ENCODE assay signal across 8 cellular contexts in the genomic region with DNA sequence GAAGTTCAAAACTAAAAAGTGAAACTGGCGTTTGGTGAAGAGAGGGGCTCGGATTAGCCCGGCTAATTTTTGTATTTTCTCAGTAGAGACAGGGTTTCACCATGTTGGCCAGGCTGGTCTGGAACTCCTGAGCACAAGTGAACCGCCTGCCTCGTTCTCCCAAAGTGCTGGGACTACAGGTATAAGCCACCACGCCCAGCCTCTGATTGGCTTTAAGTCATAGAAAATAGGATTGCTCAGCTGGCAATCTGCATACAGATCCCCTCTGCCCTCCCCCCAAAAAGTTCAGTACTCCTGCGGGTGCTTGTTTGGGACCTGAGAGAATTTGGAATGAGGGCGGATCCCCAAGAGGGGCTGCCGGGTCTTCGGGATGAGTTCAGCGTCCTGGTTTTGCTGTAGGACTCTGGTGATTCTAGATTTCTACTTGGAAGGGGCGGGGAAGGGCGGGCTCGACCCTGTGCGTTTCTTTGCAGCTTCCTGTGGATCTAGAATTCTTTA. TPM values are rescaled to one million over a fixed set of nuclear protein-coding genes. Genes with fewer than 3 reads are reported as not detected.
DNase-seq lines count a peak whose midpoint lies in the region; ATAC-seq and TF ChIP-seq lines count a peak whose summit lies in the region.

No MANE protein-coding gene starts in this region.

- TF ChIP-seq POLR2A in prostate gland (IDR thresholded peaks at IDR 0.05), result no peak

- H3K27ac ChIP-seq in OCI-LY3 (ENCODE audit: low read length) (no peak overlapping the region), prostate gland (peak overlapping the region in 1 of 2 donors; percentile 49)

- H3K4me2 ChIP-seq in OCI-LY3 (ENCODE audit: low read length), result peak overlapping the region; percentile 73

- intact Hi-C loops in prostate gland (cut with DNase I), result no loop called here

- H3K4me1 ChIP-seq in OCI-LY3 (ENCODE audit: low read length), result peaks cover 7% of the 10 kb centered on the region; the same call in 1 of the 2 replicates
- H3K4me1 ChIP-seq in prostate gland (replicated peaks), result no peaks in the 10 kb centered on the region

- ATAC-seq in esophagus mucosa (peak; percentile 33), GM19463 (IDR thresholded peaks at IDR 0.05; ENCODE audit: unreplicated experiment) (no peak), HG02840 (IDR thresholded peaks at IDR 0.05; ENCODE audit: low FRiP score, unreplicated experiment) (no peak), HG03280 (IDR thresholded peaks at IDR 0.05; ENCODE audit: unreplicated experiment) (no peak)

- H3K27me3 ChIP-seq in OCI-LY3 (ENCODE audit: low read depth, low read length), result no peaks in the 10 kb centered on the region
- H3K27me3 ChIP-seq in prostate gland (replicated peaks; ENCODE audit: insufficient read depth), result no peaks in the 10 kb centered on the region

- WGBS in prostate gland, result 2% methylated on average over 14 of the region's 15 CpGs

- peaks cover 6% of the 10 kb centered on the region; the same call in 1 of the 2 replicates for H4K20me1 ChIP-seq in OCI-LY3 (ENCODE audit: insufficient read depth, low read length)

- no peak for DNase-seq in prostate gland (ENCODE audit: low spot score)
- DNase-seq in NCI-H146 treated with DMSO at 0.1 percent for 48 hours (lab: John Stamatoyannopoulos, UW; ENCODE audit: unreplicated experiment), result no peak

- peaks cover 35% of the 10 kb centered on the region for H3K79me2 ChIP-seq in OCI-LY3 (ENCODE audit: low read length)

- no peaks in the 10 kb centered on the region for H3K36me3 ChIP-seq in OCI-LY3 (replicated peaks; ENCODE audit: low read depth, low read length)
- no peaks in the 10 kb centered on the region for H3K36me3 ChIP-seq in prostate gland

- H3K9ac ChIP-seq in OCI-LY3 (ENCODE audit: low read length), result peak overlapping the region; percentile 64

- TF ChIP-seq CTCF in GM12875 (IDR thresholded peaks at IDR 0.05; ENCODE audit: borderline replicate concordance, insufficient read depth, low read depth, low read length) (no peak), OCI-LY3 (IDR thresholded peaks at IDR 0.05; ENCODE audit: low read depth, low read length) (no peak), prostate gland (IDR thresholded peaks at IDR 0.05) (no peak)

- no peaks in the 10 kb centered on the region for H3K9me3 ChIP-seq in OCI-LY3 (ENCODE audit: insufficient read depth, low read length)
- no peaks in the 10 kb centered on the region for H3K9me3 ChIP-seq in prostate gland

- H2AFZ ChIP-seq in OCI-LY3 (ENCODE audit: low read depth, low read length), result peak overlapping the region; percentile 72

- H3K4me3 ChIP-seq in GM12875 (ENCODE audit: low read depth, low read length) (peak overlapping the region; percentile 94), OCI-LY3 (ENCODE audit: low read length) (peak overlapping the region; percentile 97), prostate gland (peak overlapping the region; percentile 50 to 53)

RNA-seq across cellular contexts. Expression of a gene that starts 0.5 kb away (rescaled TPM):
- total RNA-seq in esophagus mucosa (46.0 TPM), prostate gland (10 to 100 TPM; 17.7 to 30.5 TPM)
